Comparison of ENCODE assay signal across 8 cellular contexts in the genomic region with DNA sequence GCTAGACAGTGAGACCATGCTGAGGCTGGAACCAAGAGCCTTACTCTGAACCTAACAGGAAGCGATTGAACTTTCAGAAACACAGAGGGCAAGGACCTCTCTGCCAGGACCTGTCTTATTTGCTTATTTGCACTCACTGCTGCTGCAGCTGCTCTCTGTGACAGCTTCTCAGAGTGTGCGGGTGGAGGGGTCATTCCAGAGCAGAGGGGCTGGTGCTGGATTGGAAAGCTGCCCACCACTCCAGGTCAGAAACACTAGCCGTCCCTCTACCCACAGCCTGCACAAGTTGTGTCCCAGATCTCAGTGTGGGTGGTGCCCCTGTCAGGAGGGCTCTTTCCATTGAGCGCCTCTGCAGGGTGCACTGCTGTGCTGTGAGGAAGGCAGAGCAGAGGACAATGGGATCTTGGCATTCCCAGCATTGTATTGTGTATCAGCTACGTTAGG.
DNase-seq lines count a peak whose midpoint lies in the region; ATAC-seq and TF ChIP-seq lines count a peak whose summit lies in the region.

No MANE protein-coding gene starts in this region.

- no peaks in the 10 kb centered on the region for H3K36me3 ChIP-seq in CD8-positive, alpha-beta memory T cell (ENCODE audit: insufficient read depth, low read length)
- H3K36me3 ChIP-seq in esophagus muscularis mucosa = no peaks in the 10 kb centered on the region

- H3K27me3 Mint-ChIP-seq in CD8-positive, alpha-beta memory T cell = peaks cover 0 to 2% of the 10 kb centered on the region in 2 donors
- H3K27me3 Mint-ChIP-seq in osteocyte (ENCODE audit: unreplicated experiment) = no peaks in the 10 kb centered on the region

- no peak for TF ChIP-seq EP300 in esophagus muscularis mucosa (IDR thresholded peaks at IDR 0.05)

- no peak overlapping the region for H3K27ac ChIP-seq in CD8-positive, alpha-beta memory T cell (ENCODE audit: low read depth, low read length)
- H3K27ac ChIP-seq in esophagus muscularis mucosa (replicated peaks in 1 of 4) = no peak overlapping the region

- peak; percentile 86 for ATAC-seq in GM21390 (IDR thresholded peaks at IDR 0.05; ENCODE audit: unreplicated experiment)
- ATAC-seq in HG03520 (IDR thresholded peaks at IDR 0.05; ENCODE audit: unreplicated experiment) = peak; percentile 89

- TF ChIP-seq CTCF in osteocyte (IDR thresholded peaks at IDR 0.05) (no peak), esophagus muscularis mucosa (IDR thresholded peaks at IDR 0.05) (no peak)

- peak overlapping the region in 6 of 8 donors; percentile 5 to 75 (median 44) for H3K27ac Mint-ChIP-seq in CD8-positive, alpha-beta memory T cell
- no peak overlapping the region for H3K27ac Mint-ChIP-seq in osteocyte (ENCODE audit: unreplicated experiment)

- no peak overlapping the region for H3K4me3 ChIP-seq in CD8-positive, alpha-beta memory T cell (ENCODE audit: low read length)
- no peak overlapping the region for H3K4me3 ChIP-seq in esophagus muscularis mucosa

- DNase-seq in CD8-positive, alpha-beta memory T cell = no peak
- DNase-seq in head of caudate nucleus = peak in 24 of 42 donors; percentile 26 to 80 (median 59)
- DNase-seq in osteocyte (ENCODE audit: extremely low spot score, unreplicated experiment) = no peak
- DNase-seq in NCI-H2227 treated with DMSO at 0.1 percent for 48 hours (lab: John Stamatoyannopoulos, UW) = no peak
- no peak for DNase-seq in NCI-H2171 (lab: John Stamatoyannopoulos, UW)
- DNase-seq in esophagus muscularis mucosa (ENCODE audit: extremely low spot score) = no peak

- peaks cover 89% of the 10 kb centered on the region for H3K4me1 ChIP-seq in CD8-positive, alpha-beta memory T cell (ENCODE audit: insufficient read depth, low read length)
- peaks cover 68 to 87% (median 77%) of the 10 kb centered on the region in 4 donors for H3K4me1 ChIP-seq in esophagus muscularis mucosa

- POLR2A ChIA-PET in CD8-positive, alpha-beta memory T cell (lab: Charles Lee) = no interaction called here

- CTCF ChIA-PET in CD8-positive, alpha-beta memory T cell (lab: Charles Lee) = no interaction called here

- H3K4me3 Mint-ChIP-seq in CD8-positive, alpha-beta memory T cell = peak overlapping the region in 5 of 7 donors; percentile 1 to 54 (median 43)
- H3K4me3 Mint-ChIP-seq in osteocyte (ENCODE audit: unreplicated experiment) = no peak overlapping the region

- peaks cover 7 to 41% (median 8%) of the 10 kb centered on the region in 3 donors for H3K4me1 Mint-ChIP-seq in CD8-positive, alpha-beta memory T cell
- peaks cover 43% of the 10 kb centered on the region for H3K4me1 Mint-ChIP-seq in osteocyte (ENCODE audit: unreplicated experiment)

- no peaks in the 10 kb centered on the region for H3K27me3 ChIP-seq in CD8-positive, alpha-beta memory T cell (ENCODE audit: insufficient read depth, low read length, poor library complexity, severe bottlenecking)
- H3K27me3 ChIP-seq in esophagus muscularis mucosa = no peaks in the 10 kb centered on the region

- no peak for TF ChIP-seq POLR2A in esophagus muscularis mucosa (IDR thresholded peaks at IDR 0.05; ENCODE audit: low read depth)

- no peaks in the 10 kb centered on the region for H3K9me3 ChIP-seq in CD8-positive, alpha-beta memory T cell (ENCODE audit: low read length)
- H3K9me3 ChIP-seq in esophagus muscularis mucosa = no peaks in the 10 kb centered on the region

- 83% methylated on average over 5 of the region's 5 CpGs for WGBS in esophagus muscularis mucosa

- intact Hi-C loops in head of caudate nucleus (cut with DNase I) (loop anchor here (10.0 kb wide), 1 partner anchor 128 kb away; a partner anchor contains a TSS), esophagus muscularis mucosa (cut with DNase I) (no loop called here)

- H3K36me3 Mint-ChIP-seq in CD8-positive, alpha-beta memory T cell = no peaks in the 10 kb centered on the region
- H3K36me3 Mint-ChIP-seq in osteocyte (ENCODE audit: unreplicated experiment) = no peaks in the 10 kb centered on the region

- H3K9me3 Mint-ChIP-seq in CD8-positive, alpha-beta memory T cell = no peaks in the 10 kb centered on the region
- H3K9me3 Mint-ChIP-seq in osteocyte (ENCODE audit: unreplicated experiment) = no peaks in the 10 kb centered on the region

Comparison
In these comparisons a context has a peak if more than half of its experiments do, and no peak if none do; other contexts are left out.
1. DNase-seq: peak in head of caudate nucleus (24 of 42); none in CD8-positive, alpha-beta memory T cell (0 of 5), osteocyte (single experiment), NCI-H2227 treated with DMSO at 0.1 percent for 48 hours (single experiment), NCI-H2171 (single experiment) and esophagus muscularis mucosa (single experiment).